ENCODE assay signal across 1 cellular context in the genomic region with DNA sequence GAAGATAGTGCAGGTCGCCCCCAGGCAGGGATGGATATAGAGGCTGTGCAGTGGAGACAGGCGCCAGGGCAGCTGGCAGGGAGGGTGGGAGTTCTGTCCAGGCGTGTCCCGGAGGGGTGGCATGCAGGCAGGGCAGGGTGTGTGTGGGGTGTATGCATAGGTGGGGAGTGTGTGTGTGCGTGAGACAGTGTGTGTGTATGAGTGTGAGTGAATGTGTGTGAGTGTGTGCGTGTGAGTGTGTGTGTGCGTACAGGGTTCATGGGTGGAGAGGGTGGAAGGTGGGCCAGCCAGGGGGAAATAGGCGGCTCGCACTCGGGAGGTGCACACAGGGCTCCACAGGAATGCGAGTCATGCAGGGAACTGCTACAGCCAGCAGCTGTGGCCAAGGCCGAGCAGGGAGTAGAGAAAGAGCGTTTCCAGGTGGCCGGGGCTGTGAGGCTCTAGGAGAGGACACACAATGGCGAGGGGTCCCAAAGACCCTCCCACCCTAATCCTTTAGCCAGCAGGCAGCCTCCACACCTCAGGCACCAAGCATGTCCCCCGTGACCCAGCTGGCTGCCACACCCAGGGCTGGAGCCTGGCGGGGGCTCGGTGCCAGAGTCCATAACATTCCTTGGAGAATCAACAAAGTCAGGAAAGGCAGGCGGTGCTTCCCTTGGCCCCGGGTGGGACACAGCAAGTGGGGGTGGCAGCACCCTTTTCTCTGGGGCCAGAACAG.
TF ChIP-seq lines count a peak whose summit lies in the region.

No MANE protein-coding gene starts in this region.

TF ChIP-seq in HepG2, 621 proteins besides CTCF, POLR2A, EP300 and RAD21 (continued from another document and continues in another):
- TF ChIP-seq, protein P1, sequence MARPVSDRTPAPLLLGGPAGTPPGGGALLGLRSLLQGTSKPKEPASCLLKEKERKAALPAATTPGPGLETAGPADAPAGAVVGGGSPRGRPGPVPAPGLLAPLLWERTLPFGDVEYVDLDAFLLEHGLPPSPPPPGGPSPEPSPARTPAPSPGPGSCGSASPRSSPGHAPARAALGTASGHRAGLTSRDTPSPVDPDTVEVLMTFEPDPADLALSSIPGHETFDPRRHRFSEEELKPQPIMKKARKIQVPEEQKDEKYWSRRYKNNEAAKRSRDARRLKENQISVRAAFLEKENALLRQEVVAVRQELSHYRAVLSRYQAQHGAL (CRISPR knock-in tag; IDR thresholded peaks at IDR 0.05; ENCODE audit: not compliant biosample characterization): no peak
- TF ChIP-seq MXD4 (CRISPR knock-in tag; IDR thresholded peaks at IDR 0.05): peak; percentile 73
- TF ChIP-seq SNAPC2 (CRISPR knock-in tag; IDR thresholded peaks at IDR 0.05): no peak
- TF ChIP-seq TBX2 (CRISPR knock-in tag; IDR thresholded peaks at IDR 0.05; ENCODE audit: borderline replicate concordance): no peak
- TF ChIP-seq REL (CRISPR knock-in tag; conservative IDR thresholded peaks at IDR 0.05): no peak
- TF ChIP-seq HIVEP1 (CRISPR knock-in tag; IDR thresholded peaks at IDR 0.05): no peak
- no peak for TF ChIP-seq IKZF4 (CRISPR knock-in tag; IDR thresholded peaks at IDR 0.05; ENCODE audit: borderline replicate concordance, low read depth, not compliant biosample characterization)
- TF ChIP-seq ZNF326 (CRISPR knock-in tag; IDR thresholded peaks at IDR 0.05; ENCODE audit: borderline replicate concordance): no peak
- TF ChIP-seq, protein P2, sequence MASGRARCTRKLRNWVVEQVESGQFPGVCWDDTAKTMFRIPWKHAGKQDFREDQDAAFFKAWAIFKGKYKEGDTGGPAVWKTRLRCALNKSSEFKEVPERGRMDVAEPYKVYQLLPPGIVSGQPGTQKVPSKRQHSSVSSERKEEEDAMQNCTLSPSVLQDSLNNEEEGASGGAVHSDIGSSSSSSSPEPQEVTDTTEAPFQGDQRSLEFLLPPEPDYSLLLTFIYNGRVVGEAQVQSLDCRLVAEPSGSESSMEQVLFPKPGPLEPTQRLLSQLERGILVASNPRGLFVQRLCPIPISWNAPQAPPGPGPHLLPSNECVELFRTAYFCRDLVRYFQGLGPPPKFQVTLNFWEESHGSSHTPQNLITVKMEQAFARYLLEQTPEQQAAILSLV (CRISPR knock-in tag; IDR thresholded peaks at IDR 0.05; ENCODE audit: borderline replicate concordance): 0 out of 2 replicates have a peak, but pooled peaks have one; percentile 22
- TF ChIP-seq, protein P3, sequence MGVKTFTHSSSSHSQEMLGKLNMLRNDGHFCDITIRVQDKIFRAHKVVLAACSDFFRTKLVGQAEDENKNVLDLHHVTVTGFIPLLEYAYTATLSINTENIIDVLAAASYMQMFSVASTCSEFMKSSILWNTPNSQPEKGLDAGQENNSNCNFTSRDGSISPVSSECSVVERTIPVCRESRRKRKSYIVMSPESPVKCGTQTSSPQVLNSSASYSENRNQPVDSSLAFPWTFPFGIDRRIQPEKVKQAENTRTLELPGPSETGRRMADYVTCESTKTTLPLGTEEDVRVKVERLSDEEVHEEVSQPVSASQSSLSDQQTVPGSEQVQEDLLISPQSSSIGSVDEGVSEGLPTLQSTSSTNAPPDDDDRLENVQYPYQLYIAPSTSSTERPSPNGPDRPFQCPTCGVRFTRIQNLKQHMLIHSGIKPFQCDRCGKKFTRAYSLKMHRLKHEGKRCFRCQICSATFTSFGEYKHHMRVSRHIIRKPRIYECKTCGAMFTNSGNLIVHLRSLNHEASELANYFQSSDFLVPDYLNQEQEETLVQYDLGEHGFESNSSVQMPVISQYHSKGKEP (CRISPR knock-in tag; IDR thresholded peaks at IDR 0.05): no peak
- TF ChIP-seq THYN1 (CRISPR knock-in tag; IDR thresholded peaks at IDR 0.05; ENCODE audit: borderline replicate concordance, low read depth): no peak
- 0 out of 2 replicates have a peak, but pooled peaks have one; percentile 19 for TF ChIP-seq ZNF383 (CRISPR knock-in tag; IDR thresholded peaks at IDR 0.05; ENCODE audit: borderline replicate concordance)
- TF ChIP-seq MEIS1 (CRISPR knock-in tag; IDR thresholded peaks at IDR 0.05; ENCODE audit: borderline replicate concordance): no peak; the same call in 1 of the 2 replicates
- TF ChIP-seq, protein P4, sequence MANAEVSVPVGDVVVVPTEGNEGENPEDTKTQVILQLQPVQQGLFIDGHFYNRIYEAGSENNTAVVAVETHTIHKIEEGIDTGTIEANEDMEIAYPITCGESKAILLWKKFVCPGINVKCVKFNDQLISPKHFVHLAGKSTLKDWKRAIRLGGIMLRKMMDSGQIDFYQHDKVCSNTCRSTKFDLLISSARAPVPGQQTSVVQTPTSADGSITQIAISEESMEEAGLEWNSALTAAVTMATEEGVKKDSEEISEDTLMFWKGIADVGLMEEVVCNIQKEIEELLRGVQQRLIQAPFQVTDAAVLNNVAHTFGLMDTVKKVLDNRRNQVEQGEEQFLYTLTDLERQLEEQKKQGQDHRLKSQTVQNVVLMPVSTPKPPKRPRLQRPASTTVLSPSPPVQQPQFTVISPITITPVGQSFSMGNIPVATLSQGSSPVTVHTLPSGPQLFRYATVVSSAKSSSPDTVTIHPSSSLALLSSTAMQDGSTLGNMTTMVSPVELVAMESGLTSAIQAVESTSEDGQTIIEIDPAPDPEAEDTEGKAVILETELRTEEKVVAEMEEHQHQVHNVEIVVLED (CRISPR knock-in tag; IDR thresholded peaks at IDR 0.05; ENCODE audit: borderline replicate concordance): no peak
- TF ChIP-seq, protein P5, sequence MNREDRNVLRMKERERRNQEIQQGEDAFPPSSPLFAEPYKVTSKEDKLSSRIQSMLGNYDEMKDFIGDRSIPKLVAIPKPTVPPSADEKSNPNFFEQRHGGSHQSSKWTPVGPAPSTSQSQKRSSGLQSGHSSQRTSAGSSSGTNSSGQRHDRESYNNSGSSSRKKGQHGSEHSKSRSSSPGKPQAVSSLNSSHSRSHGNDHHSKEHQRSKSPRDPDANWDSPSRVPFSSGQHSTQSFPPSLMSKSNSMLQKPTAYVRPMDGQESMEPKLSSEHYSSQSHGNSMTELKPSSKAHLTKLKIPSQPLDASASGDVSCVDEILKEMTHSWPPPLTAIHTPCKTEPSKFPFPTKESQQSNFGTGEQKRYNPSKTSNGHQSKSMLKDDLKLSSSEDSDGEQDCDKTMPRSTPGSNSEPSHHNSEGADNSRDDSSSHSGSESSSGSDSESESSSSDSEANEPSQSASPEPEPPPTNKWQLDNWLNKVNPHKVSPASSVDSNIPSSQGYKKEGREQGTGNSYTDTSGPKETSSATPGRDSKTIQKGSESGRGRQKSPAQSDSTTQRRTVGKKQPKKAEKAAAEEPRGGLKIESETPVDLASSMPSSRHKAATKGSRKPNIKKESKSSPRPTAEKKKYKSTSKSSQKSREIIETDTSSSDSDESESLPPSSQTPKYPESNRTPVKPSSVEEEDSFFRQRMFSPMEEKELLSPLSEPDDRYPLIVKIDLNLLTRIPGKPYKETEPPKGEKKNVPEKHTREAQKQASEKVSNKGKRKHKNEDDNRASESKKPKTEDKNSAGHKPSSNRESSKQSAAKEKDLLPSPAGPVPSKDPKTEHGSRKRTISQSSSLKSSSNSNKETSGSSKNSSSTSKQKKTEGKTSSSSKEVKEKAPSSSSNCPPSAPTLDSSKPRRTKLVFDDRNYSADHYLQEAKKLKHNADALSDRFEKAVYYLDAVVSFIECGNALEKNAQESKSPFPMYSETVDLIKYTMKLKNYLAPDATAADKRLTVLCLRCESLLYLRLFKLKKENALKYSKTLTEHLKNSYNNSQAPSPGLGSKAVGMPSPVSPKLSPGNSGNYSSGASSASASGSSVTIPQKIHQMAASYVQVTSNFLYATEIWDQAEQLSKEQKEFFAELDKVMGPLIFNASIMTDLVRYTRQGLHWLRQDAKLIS (CRISPR knock-in tag; IDR thresholded peaks at IDR 0.05): 0 out of 2 replicates have a peak, but pooled peaks have one; percentile 43
- no peak; the same call in 1 of the 2 replicates for TF ChIP-seq ZNF563 (CRISPR knock-in tag; IDR thresholded peaks at IDR 0.05)
- no peak for TF ChIP-seq ZEB1 (IDR thresholded peaks at IDR 0.05; ENCODE audit: insufficient replicate concordance, low read depth)
- peak; percentile 77; the same call in 1 of the 2 replicates for TF ChIP-seq RXRB (CRISPR knock-in tag; IDR thresholded peaks at IDR 0.05; ENCODE audit: borderline replicate concordance)
- TF ChIP-seq ATF7-NPFF (CRISPR knock-in tag; IDR thresholded peaks at IDR 0.05; ENCODE audit: low read depth): peak; percentile 61; the same call in 1 of the 2 replicates
- TF ChIP-seq REXO4 (CRISPR knock-in tag; IDR thresholded peaks at IDR 0.05; ENCODE audit: borderline replicate concordance): no peak
- no peak for TF ChIP-seq ZNF263 (CRISPR knock-in tag; IDR thresholded peaks at IDR 0.05)
- TF ChIP-seq CHD2 (IDR thresholded peaks at IDR 0.05; ENCODE audit: low read depth, low read length): no peak
- TF ChIP-seq GABPB1 (CRISPR knock-in tag; IDR thresholded peaks at IDR 0.05): peak; percentile 42; the same call in 1 of the 2 replicates
- no peak for TF ChIP-seq NFIC (IDR thresholded peaks at IDR 0.05; ENCODE audit: low read length)
- TF ChIP-seq, protein P6, sequence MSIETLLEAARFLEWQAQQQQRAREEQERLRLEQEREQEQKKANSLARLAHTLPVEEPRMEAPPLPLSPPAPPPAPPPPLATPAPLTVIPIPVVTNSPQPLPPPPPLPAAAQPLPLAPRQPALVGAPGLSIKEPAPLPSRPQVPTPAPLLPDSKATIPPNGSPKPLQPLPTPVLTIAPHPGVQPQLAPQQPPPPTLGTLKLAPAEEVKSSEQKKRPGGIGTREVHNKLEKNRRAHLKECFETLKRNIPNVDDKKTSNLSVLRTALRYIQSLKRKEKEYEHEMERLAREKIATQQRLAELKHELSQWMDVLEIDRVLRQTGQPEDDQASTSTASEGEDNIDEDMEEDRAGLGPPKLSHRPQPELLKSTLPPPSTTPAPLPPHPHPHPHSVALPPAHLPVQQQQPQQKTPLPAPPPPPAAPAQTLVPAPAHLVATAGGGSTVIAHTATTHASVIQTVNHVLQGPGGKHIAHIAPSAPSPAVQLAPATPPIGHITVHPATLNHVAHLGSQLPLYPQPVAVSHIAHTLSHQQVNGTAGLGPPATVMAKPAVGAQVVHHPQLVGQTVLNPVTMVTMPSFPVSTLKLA (IDR thresholded peaks at IDR 0.05): peak; percentile 25; the same call in 1 of the 2 replicates
- no peak for TF ChIP-seq ZNF841 (CRISPR knock-in tag; IDR thresholded peaks at IDR 0.05; ENCODE audit: borderline replicate concordance)
- no peak for TF ChIP-seq PHB2 (IDR thresholded peaks at IDR 0.05; ENCODE audit: partially characterized antibody)
- peak; percentile 59 for TF ChIP-seq ZBTB7A (CRISPR knock-in tag; IDR thresholded peaks at IDR 0.05)
- TF ChIP-seq, protein P7, sequence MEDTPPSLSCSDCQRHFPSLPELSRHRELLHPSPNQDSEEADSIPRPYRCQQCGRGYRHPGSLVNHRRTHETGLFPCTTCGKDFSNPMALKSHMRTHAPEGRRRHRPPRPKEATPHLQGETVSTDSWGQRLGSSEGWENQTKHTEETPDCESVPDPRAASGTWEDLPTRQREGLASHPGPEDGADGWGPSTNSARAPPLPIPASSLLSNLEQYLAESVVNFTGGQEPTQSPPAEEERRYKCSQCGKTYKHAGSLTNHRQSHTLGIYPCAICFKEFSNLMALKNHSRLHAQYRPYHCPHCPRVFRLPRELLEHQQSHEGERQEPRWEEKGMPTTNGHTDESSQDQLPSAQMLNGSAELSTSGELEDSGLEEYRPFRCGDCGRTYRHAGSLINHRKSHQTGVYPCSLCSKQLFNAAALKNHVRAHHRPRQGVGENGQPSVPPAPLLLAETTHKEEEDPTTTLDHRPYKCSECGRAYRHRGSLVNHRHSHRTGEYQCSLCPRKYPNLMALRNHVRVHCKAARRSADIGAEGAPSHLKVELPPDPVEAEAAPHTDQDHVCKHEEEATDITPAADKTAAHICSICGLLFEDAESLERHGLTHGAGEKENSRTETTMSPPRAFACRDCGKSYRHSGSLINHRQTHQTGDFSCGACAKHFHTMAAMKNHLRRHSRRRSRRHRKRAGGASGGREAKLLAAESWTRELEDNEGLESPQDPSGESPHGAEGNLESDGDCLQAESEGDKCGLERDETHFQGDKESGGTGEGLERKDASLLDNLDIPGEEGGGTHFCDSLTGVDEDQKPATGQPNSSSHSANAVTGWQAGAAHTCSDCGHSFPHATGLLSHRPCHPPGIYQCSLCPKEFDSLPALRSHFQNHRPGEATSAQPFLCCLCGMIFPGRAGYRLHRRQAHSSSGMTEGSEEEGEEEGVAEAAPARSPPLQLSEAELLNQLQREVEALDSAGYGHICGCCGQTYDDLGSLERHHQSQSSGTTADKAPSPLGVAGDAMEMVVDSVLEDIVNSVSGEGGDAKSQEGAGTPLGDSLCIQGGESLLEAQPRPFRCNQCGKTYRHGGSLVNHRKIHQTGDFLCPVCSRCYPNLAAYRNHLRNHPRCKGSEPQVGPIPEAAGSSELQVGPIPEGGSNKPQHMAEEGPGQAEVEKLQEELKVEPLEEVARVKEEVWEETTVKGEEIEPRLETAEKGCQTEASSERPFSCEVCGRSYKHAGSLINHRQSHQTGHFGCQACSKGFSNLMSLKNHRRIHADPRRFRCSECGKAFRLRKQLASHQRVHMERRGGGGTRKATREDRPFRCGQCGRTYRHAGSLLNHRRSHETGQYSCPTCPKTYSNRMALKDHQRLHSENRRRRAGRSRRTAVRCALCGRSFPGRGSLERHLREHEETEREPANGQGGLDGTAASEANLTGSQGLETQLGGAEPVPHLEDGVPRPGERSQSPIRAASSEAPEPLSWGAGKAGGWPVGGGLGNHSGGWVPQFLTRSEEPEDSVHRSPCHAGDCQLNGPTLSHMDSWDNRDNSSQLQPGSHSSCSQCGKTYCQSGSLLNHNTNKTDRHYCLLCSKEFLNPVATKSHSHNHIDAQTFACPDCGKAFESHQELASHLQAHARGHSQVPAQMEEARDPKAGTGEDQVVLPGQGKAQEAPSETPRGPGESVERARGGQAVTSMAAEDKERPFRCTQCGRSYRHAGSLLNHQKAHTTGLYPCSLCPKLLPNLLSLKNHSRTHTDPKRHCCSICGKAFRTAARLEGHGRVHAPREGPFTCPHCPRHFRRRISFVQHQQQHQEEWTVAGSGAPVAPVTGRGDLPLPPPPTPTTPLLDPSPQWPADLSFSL (CRISPR knock-in tag; IDR thresholded peaks at IDR 0.05): no peak; the same call in none of the 2 replicates
- TF ChIP-seq MTA3 (CRISPR knock-in tag; IDR thresholded peaks at IDR 0.05): no peak
- TF ChIP-seq KLF11 (CRISPR knock-in tag; IDR thresholded peaks at IDR 0.05): no peak
- 0 out of 2 replicates have a peak, but pooled peaks have one; percentile 29 for TF ChIP-seq CHD4 (IDR thresholded peaks at IDR 0.05; ENCODE audit: borderline replicate concordance, low read length)
- TF ChIP-seq ZFP41 (CRISPR knock-in tag; IDR thresholded peaks at IDR 0.05; ENCODE audit: borderline replicate concordance): 0 out of 2 replicates have a peak, but pooled peaks have one; percentile 72
- no peak for TF ChIP-seq ZNF484 (CRISPR knock-in tag; IDR thresholded peaks at IDR 0.05; ENCODE audit: borderline replicate concordance, low read depth)
- peak; percentile 40 for TF ChIP-seq HNRNPLL (IDR thresholded peaks at IDR 0.05; ENCODE audit: low read depth, low read length, poor library complexity, severe bottlenecking)
- TF ChIP-seq ISL2 (CRISPR knock-in tag; IDR thresholded peaks at IDR 0.05): no peak
- TF ChIP-seq POLR2G (IDR thresholded peaks at IDR 0.05; ENCODE audit: low read depth, low read length): peak; percentile 53; the same call in 1 of the 2 replicates
- peak; percentile 89 for TF ChIP-seq HDAC2 (CRISPR knock-in tag; IDR thresholded peaks at IDR 0.05)
- TF ChIP-seq ZNF547 (CRISPR knock-in tag; IDR thresholded peaks at IDR 0.05): peak; percentile 48; the same call in 1 of the 2 replicates
- TF ChIP-seq ADNP (CRISPR knock-in tag; IDR thresholded peaks at IDR 0.05): no peak
- TF ChIP-seq HHEX (CRISPR knock-in tag; IDR thresholded peaks at IDR 0.05): no peak
- TF ChIP-seq SALL1 (CRISPR knock-in tag; IDR thresholded peaks at IDR 0.05): peak; percentile 76
- no peak for TF ChIP-seq ZNF879 (CRISPR knock-in tag; IDR thresholded peaks at IDR 0.05)
